17 cellular contexts compared by ENCODE assay signal in genomic region chr18:25805323-25805722, GRCh38.
DNase-seq lines count a peak whose midpoint lies in the region; ATAC-seq and TF ChIP-seq lines count a peak whose summit lies in the region.
"Had no signal": no experiment of that assay in that cellular context is flagged by ENCODE, and none has a peak within 500 bp of the region (broad histone marks: within the 10 kb centered on the region; RNA-seq: fewer than 3 reads in every experiment).

No MANE protein-coding gene starts in this region.

- 55% methylated on average over 5 of the region's 5 CpGs for WGBS in esophagus muscularis mucosa

- H3K9me3 ChIP-seq in esophagus muscularis mucosa: no peaks in the 10 kb centered on the region
- H3K9me3 ChIP-seq: BLaER1 treated with 17β-estradiol and CSF1 and Interleukin-3, amounts not matched to agents 10 nM and 100 nM had no signal

- H3K4me3 ChIP-seq in esophagus muscularis mucosa: no peak overlapping the region
- H3K4me3 ChIP-seq: BLaER1 treated with 17β-estradiol and CSF1 and Interleukin-3, amounts not matched to agents 10 nM and 100 nM; coronary artery had no signal

- no peaks in the 10 kb centered on the region for H3K36me3 Mint-ChIP-seq in activated CD4-positive, alpha-beta memory T cell treated with anti-CD3 and anti-CD28 coated beads, Interleukin-2, amount 10 ng/mL, durations not matched to agents 7 days and 5 days (ENCODE audit: low read depth)
- H3K36me3 Mint-ChIP-seq: activated naive CD4-positive, alpha-beta T cell treated with anti-CD3 and anti-CD28 coated beads, Interleukin-2, amount 50 U/mL, for 24 hours; stimulated activated naive B cell treated with anti-CD40 and anti-IgM and Interleukin-4, amounts not matched to agents 10 μg/mL and 1 μg/mL and 100 μg/mL, for 72 hours had no signal

- no peaks in the 10 kb centered on the region for H3K27me3 Mint-ChIP-seq in activated CD4-positive, alpha-beta memory T cell treated with anti-CD3 and anti-CD28 coated beads, Interleukin-2, amount 10 ng/mL, durations not matched to agents 7 days and 5 days

- no peaks in the 10 kb centered on the region for H3K27me3 ChIP-seq in esophagus muscularis mucosa
- H3K27me3 ChIP-seq: BLaER1 treated with 17β-estradiol and CSF1 and Interleukin-3, amounts not matched to agents 10 nM and 100 nM; foreskin keratinocyte had no signal

- no peaks in the 10 kb centered on the region for H3K36me3 ChIP-seq in esophagus muscularis mucosa
- H3K36me3 ChIP-seq: BLaER1 treated with 17β-estradiol and CSF1 and Interleukin-3, amounts not matched to agents 10 nM and 100 nM had no signal

- CTCF ChIA-PET in activated CD4-positive, alpha-beta memory T cell treated with anti-CD3 and anti-CD28 coated beads, Interleukin-2, amount 10 ng/mL, durations not matched to agents 7 days and 5 days (lab: Charles Lee): no interaction called here

- ATAC-seq in GM21786 (IDR thresholded peaks at IDR 0.05; ENCODE audit: unreplicated experiment) (no peak), GM21526 (IDR thresholded peaks at IDR 0.05; ENCODE audit: low FRiP score, unreplicated experiment) (no peak), HG03439 (IDR thresholded peaks at IDR 0.05; ENCODE audit: unreplicated experiment) (no peak)
- ATAC-seq: foreskin keratinocyte; stimulated activated naive B cell treated with anti-CD40 and anti-IgM and Interleukin-4, amounts not matched to agents 10 μg/mL and 1 μg/mL and 100 μg/mL, for 72 hours had no signal

- intact Hi-C loops in esophagus muscularis mucosa (cut with DNase I): no loop called here

- no peak for TF ChIP-seq POLR2A in esophagus muscularis mucosa (IDR thresholded peaks at IDR 0.05; ENCODE audit: low read depth)

- TF ChIP-seq CTCF in esophagus muscularis mucosa (IDR thresholded peaks at IDR 0.05): no peak

- DNase-seq in AG20443 (ENCODE audit: low spot score) (peak; percentile 90), M059J (ENCODE audit: low read depth) (peak; percentile 59), esophagus muscularis mucosa (ENCODE audit: extremely low spot score) (peak; percentile 89), occipital lobe (lab: John Stamatoyannopoulos, UW) (peak; percentile 3)
- DNase-seq in activated CD4-positive, alpha-beta memory T cell treated with anti-CD3 and anti-CD28 coated beads, Interleukin-2, amount 10 ng/mL, durations not matched to agents 7 days and 5 days: no peak
- DNase-seq: activated CD4-positive, CD25-positive, alpha-beta regulatory T cell treated with anti-CD3 and anti-CD28 coated beads, Interleukin-2, amount 50 U/mL, for 72 hours; islet precursor cell; stimulated activated CD4-positive, alpha-beta T cell treated with anti-CD3 and anti-CD28 coated beads, Interleukin-4, amount 100 ng/mL, for 24 hours; stimulated activated naive B cell treated with anti-CD40 and anti-IgM and Interleukin-4, amounts not matched to agents 10 μg/mL and 1 μg/mL and 100 μg/mL, for 72 hours; T-helper 1 cell had no signal

- no peak overlapping the region for H3K4me3 Mint-ChIP-seq in activated CD4-positive, alpha-beta memory T cell treated with anti-CD3 and anti-CD28 coated beads, Interleukin-2, amount 10 ng/mL, durations not matched to agents 7 days and 5 days
- H3K4me3 Mint-ChIP-seq: activated naive CD4-positive, alpha-beta T cell treated with anti-CD3 and anti-CD28 coated beads, Interleukin-2, amount 50 U/mL, for 24 hours; stimulated activated naive B cell treated with anti-CD40 and anti-IgM and Interleukin-4, amounts not matched to agents 10 μg/mL and 1 μg/mL and 100 μg/mL, for 72 hours had no signal

- peaks cover 5% of the 10 kb centered on the region for H3K9me3 Mint-ChIP-seq in activated CD4-positive, alpha-beta memory T cell treated with anti-CD3 and anti-CD28 coated beads, Interleukin-2, amount 10 ng/mL, durations not matched to agents 7 days and 5 days
- H3K9me3 Mint-ChIP-seq: activated naive CD4-positive, alpha-beta T cell treated with anti-CD3 and anti-CD28 coated beads, Interleukin-2, amount 50 U/mL, for 24 hours had no signal

- no peak overlapping the region for H3K27ac ChIP-seq in esophagus muscularis mucosa (replicated peaks in 1 of 4)
- H3K27ac ChIP-seq: BLaER1 treated with 17β-estradiol and CSF1 and Interleukin-3, amounts not matched to agents 10 nM and 100 nM; coronary artery; foreskin keratinocyte had no signal

- H3K4me1 Mint-ChIP-seq in activated CD4-positive, alpha-beta memory T cell treated with anti-CD3 and anti-CD28 coated beads, Interleukin-2, amount 10 ng/mL, durations not matched to agents 7 days and 5 days: no peaks in the 10 kb centered on the region
- H3K4me1 Mint-ChIP-seq: activated naive CD4-positive, alpha-beta T cell treated with anti-CD3 and anti-CD28 coated beads, Interleukin-2, amount 50 U/mL, for 24 hours; stimulated activated naive B cell treated with anti-CD40 and anti-IgM and Interleukin-4, amounts not matched to agents 10 μg/mL and 1 μg/mL and 100 μg/mL, for 72 hours had no signal

- no peak for TF ChIP-seq EP300 in esophagus muscularis mucosa (IDR thresholded peaks at IDR 0.05)

- H3K4me1 ChIP-seq in esophagus muscularis mucosa: no peaks in the 10 kb centered on the region
- H3K4me1 ChIP-seq: BLaER1 treated with 17β-estradiol and CSF1 and Interleukin-3, amounts not matched to agents 10 nM and 100 nM; foreskin keratinocyte had no signal

- POLR2A ChIA-PET in activated CD4-positive, alpha-beta memory T cell treated with anti-CD3 and anti-CD28 coated beads, Interleukin-2, amount 10 ng/mL, durations not matched to agents 7 days and 5 days (lab: Charles Lee): no interaction called here

- no peak overlapping the region for H3K27ac Mint-ChIP-seq in activated CD4-positive, alpha-beta memory T cell treated with anti-CD3 and anti-CD28 coated beads, Interleukin-2, amount 10 ng/mL, durations not matched to agents 7 days and 5 days
- H3K27ac Mint-ChIP-seq: activated naive CD4-positive, alpha-beta T cell treated with anti-CD3 and anti-CD28 coated beads, Interleukin-2, amount 50 U/mL, for 24 hours; stimulated activated naive B cell treated with anti-CD40 and anti-IgM and Interleukin-4, amounts not matched to agents 10 μg/mL and 1 μg/mL and 100 μg/mL, for 72 hours had no signal
